Comparison of ENCODE assay signal across 1 cellular context in genomic region chr14:64926398-64926995, GRCh38.
TF ChIP-seq lines count a peak whose summit lies in the region.

No MANE protein-coding gene starts in this region.

TF ChIP-seq in GM12878, 131 proteins besides CTCF, POLR2A, EP300 and RAD21:
- no peak for TF ChIP-seq TCF7 (IDR thresholded peaks at IDR 0.05; ENCODE audit: borderline replicate concordance)
- no peak for TF ChIP-seq TCF12 (IDR thresholded peaks at IDR 0.05; ENCODE audit: low read depth, low read length)
- no peak for TF ChIP-seq POLR2AphosphoS2 (IDR thresholded peaks at IDR 0.05; ENCODE audit: low read depth, low read length)
- no peak for TF ChIP-seq PAX5 (IDR thresholded peaks at IDR 0.05; ENCODE audit: borderline replicate concordance, low read depth, low read length)
- no peak for TF ChIP-seq BHLHE40 (IDR thresholded peaks at IDR 0.05; ENCODE audit: borderline replicate concordance in 1 of 2, low read depth in 2 of 2, low read length in 1 of 2)
- no peak for TF ChIP-seq IKZF2 (IDR thresholded peaks at IDR 0.05)
- no peak for TF ChIP-seq ELK1 (IDR thresholded peaks at IDR 0.05; ENCODE audit: low read depth, low read length)
- TF ChIP-seq HSF1 (IDR thresholded peaks at IDR 0.05; ENCODE audit: low read depth, low read length): no peak
- no peak for TF ChIP-seq USF1 (IDR thresholded peaks at IDR 0.05; ENCODE audit: borderline replicate concordance, extremely low read length, insufficient read depth, low read depth, low read length)
